Comparison of ENCODE assay signal across 16 cellular contexts in genomic region chr6:169923468-169924464, GRCh38.
A peak's percentile ranks its signal among the peaks of the same experiment; 100 is the strongest.
DNase-seq lines count a peak whose midpoint lies in the region; ATAC-seq, FAIRE-seq and TF ChIP-seq lines count a peak whose summit lies in the region.
"Had no signal": no experiment of that assay in that cellular context is flagged by ENCODE, and none has a peak within 500 bp of the region (broad histone marks: within the 10 kb centered on the region; RNA-seq: fewer than 3 reads in every experiment).

No MANE protein-coding gene starts in this region.

- no peak for TF ChIP-seq POLR2A in K562 (conservative IDR thresholded peaks at IDR 0.05)

- H3K14ac ChIP-seq in neuronal stem cell (ENCODE audit: low read length), result no peak overlapping the region

- H3K27me3 Mint-ChIP-seq in natural killer cell (ENCODE audit: low read depth in 2 of 2) (peaks cover 7 to 11% of the 10 kb centered on the region in 2 donors), chondrocyte (ENCODE audit: low read depth) (peaks cover 10% of the 10 kb centered on the region)
- peaks cover 9 to 19% of the 10 kb centered on the region in 2 donors for H3K27me3 Mint-ChIP-seq in natural killer cell treated with Interleukin-12 subunit alpha and Interleukin-12 subunit beta and Interleukin-15 and Interleukin-18, amount 100 ng/mL, for 72 hours

- H3K27me3 ChIP-seq in K562 (ENCODE audit: control insufficient read depth in 2 of 2, insufficient read depth in 2 of 2, low read length in 2 of 2), result peaks cover 0 to 25% of the 10 kb centered on the region in 2 experiments; a peak in 4 of 5 replicates
- H3K27me3 ChIP-seq in neuronal stem cell (ENCODE audit: control insufficient read depth in 3 of 3, insufficient read depth in 3 of 3, low read depth in 1 of 3, low read length in 3 of 3), result no peaks in the 10 kb centered on the region

- H3K9me3 ChIP-seq in K562 (replicated peaks; ENCODE audit: control insufficient read depth, insufficient read depth, low read depth, low read length) (peaks cover 5% of the 10 kb centered on the region), neuronal stem cell (replicated peaks in 1 of 2; ENCODE audit: control insufficient read depth in 2 of 2, insufficient read depth in 1 of 2, low read depth in 1 of 2, low read length in 2 of 2) (peaks cover 0 to 3% of the 10 kb centered on the region in 2 donors)
- H3K9me3 ChIP-seq: Caco-2 had no signal

- H3K4me3 ChIP-seq in K562, result no peak overlapping the region
- peak overlapping the region in 1 of 2 donors; percentile 28 for H3K4me3 ChIP-seq in neuronal stem cell (ENCODE audit: low read length in 2 of 2)
- H3K4me3 ChIP-seq: GM23338 had no signal

- no peak overlapping the region for H3K27ac ChIP-seq in K562 (ENCODE audit: extremely low read depth, low read depth, low read length)
- no peak overlapping the region for H3K27ac ChIP-seq in neuronal stem cell (replicated peaks; ENCODE audit: low read length)

- no peaks in the 10 kb centered on the region for H3K79me1 ChIP-seq in neuronal stem cell (ENCODE audit: low read depth, low read length)

- BruUV-seq in K562 (replicated peaks; lab: Mats Ljungman, UMichigan), result no TSS peak

- H3K4me1 Mint-ChIP-seq in natural killer cell, result peaks cover 0 to 5% of the 10 kb centered on the region in 2 donors
- peaks cover 0 to 9% of the 10 kb centered on the region in 2 donors for H3K4me1 Mint-ChIP-seq in natural killer cell treated with Interleukin-12 subunit alpha and Interleukin-12 subunit beta and Interleukin-15 and Interleukin-18, amount 100 ng/mL, for 72 hours (ENCODE audit: low read depth in 2 of 2)
- no peaks in the 10 kb centered on the region for H3K4me1 Mint-ChIP-seq in chondrocyte (ENCODE audit: low read depth)
- H3K4me1 Mint-ChIP-seq: GM23338, H9 had no signal

- no peak overlapping the region for H3K27ac Mint-ChIP-seq in natural killer cell
- no peak overlapping the region for H3K27ac Mint-ChIP-seq in natural killer cell treated with Interleukin-12 subunit alpha and Interleukin-12 subunit beta and Interleukin-15 and Interleukin-18, amount 100 ng/mL, for 72 hours
- H3K27ac Mint-ChIP-seq in chondrocyte (ENCODE audit: unreplicated experiment), result no peak overlapping the region
- H3K27ac Mint-ChIP-seq: CD14-positive monocyte; CD8-positive, alpha-beta memory T cell; GM23338; H9; HFFc6 had no signal

- CTCF ChIA-PET in K562 (lab: Yijun Ruan, JAX; ENCODE audit: low intra/inter-chr PET ratio), result no interaction called here

- FAIRE-seq in K562 (lab: Jason Lieb, UNC), result no peak
- FAIRE-seq in frontal cortex (lab: Jason Lieb, UNC), result no peak
- FAIRE-seq: A204.1, GM18507 had no signal

- no peaks in the 10 kb centered on the region for H3K79me2 ChIP-seq in K562 (ENCODE audit: control insufficient read depth, insufficient read depth, low read length)

- POLR2A ChIA-PET in K562 (lab: Yijun Ruan, JAX), result no interaction called here

- no peak overlapping the region for H3K18ac ChIP-seq in neuronal stem cell (ENCODE audit: low read length)

- intact Hi-C loops in natural killer cell (cut with micrococcal nuclease), result no loop called here
- intact Hi-C loops in K562 (cut with micrococcal nuclease), result no loop called here

- no peak overlapping the region for H4K91ac ChIP-seq in neuronal stem cell (ENCODE audit: low read depth, low read length, poor library complexity)

- H2BK120ac ChIP-seq in neuronal stem cell (ENCODE audit: low read depth, low read length), result no peak overlapping the region

- TF ChIP-seq EP300 in K562 (IDR thresholded peaks at IDR 0.05; ENCODE audit: low read length), result no peak

- in situ Hi-C loops in K562 (cut with MboI), result no loop called here

- H3K9me3 Mint-ChIP-seq in natural killer cell, result peaks cover 0 to 1% of the 10 kb centered on the region in 2 donors
- peaks cover 2% of the 10 kb centered on the region for H3K9me3 Mint-ChIP-seq in natural killer cell treated with Interleukin-12 subunit alpha and Interleukin-12 subunit beta and Interleukin-15 and Interleukin-18, amount 100 ng/mL, for 72 hours
- no peaks in the 10 kb centered on the region for H3K9me3 Mint-ChIP-seq in chondrocyte (ENCODE audit: low read depth)
- H3K9me3 Mint-ChIP-seq: CD8-positive, alpha-beta memory T cell; GM23338 had no signal

- H2BK15ac ChIP-seq in neuronal stem cell (ENCODE audit: low read length), result no peak overlapping the region

- no peak for TF ChIP-seq CTCF in natural killer cell (IDR thresholded peaks at IDR 0.05)
- no peak for TF ChIP-seq CTCF in K562 (IDR thresholded peaks at IDR 0.05 in 2 of 3, conservative IDR thresholded peaks at IDR 0.05 in 1 of 3; ENCODE audit: insufficient read depth in 2 of 3, low read depth in 1 of 3, low read length in 3 of 3)
- TF ChIP-seq CTCF in chondrocyte (IDR thresholded peaks at IDR 0.05), result no peak

- no peaks in the 10 kb centered on the region for H3K9me1 ChIP-seq in K562 (ENCODE audit: control insufficient read depth, insufficient read depth, low read length)

- H3K4me3 Mint-ChIP-seq in natural killer cell (no peak overlapping the region), chondrocyte (ENCODE audit: unreplicated experiment) (no peak overlapping the region)
- H3K4me3 Mint-ChIP-seq in natural killer cell treated with Interleukin-12 subunit alpha and Interleukin-12 subunit beta and Interleukin-15 and Interleukin-18, amount 100 ng/mL, for 72 hours, result no peak overlapping the region
- H3K4me3 Mint-ChIP-seq: CD14-positive monocyte; CD8-positive, alpha-beta memory T cell; GM23338; H9; HFFc6 had no signal

- H3K4ac ChIP-seq in neuronal stem cell (ENCODE audit: low read length), result no peak overlapping the region

- no peak overlapping the region for H2AFZ ChIP-seq in K562 (ENCODE audit: low read depth, low read length)
- H2AFZ ChIP-seq in neuronal stem cell (ENCODE audit: low read length), result no peak overlapping the region
- H2AFZ ChIP-seq: GM23338 had no signal

- no peak overlapping the region for H2BK5ac ChIP-seq in neuronal stem cell (ENCODE audit: low read length)

- no peak overlapping the region for H3K23ac ChIP-seq in neuronal stem cell (ENCODE audit: low read depth, low read length, poor library complexity)

- TF ChIP-seq RAD21 in K562 (CRISPR knock-in tag; conservative IDR thresholded peaks at IDR 0.05 in 1 of 2, IDR thresholded peaks at IDR 0.05 in 1 of 2), result no peak

- H3K4me1 ChIP-seq in K562 (replicated peaks in 1 of 2; ENCODE audit: control insufficient read depth in 2 of 2, insufficient read depth in 2 of 2, low read length in 2 of 2), result peaks cover 0 to 7% of the 10 kb centered on the region in 2 experiments; a peak in 3 of 5 replicates
- H3K4me1 ChIP-seq in neuronal stem cell (ENCODE audit: control insufficient read depth in 2 of 2, insufficient read depth in 1 of 2, low read depth in 1 of 2, low read length in 2 of 2), result peaks cover 2 to 9% of the 10 kb centered on the region in 2 donors
- H3K4me1 ChIP-seq: Caco-2 had no signal

- 4% methylated on average over 6 of the region's 6 CpGs for WGBS in K562 (ENCODE audit: insufficient coverage, low coverage, missing lambda C conversion rate)
- 100% methylated on average over 2 of the region's 6 CpGs; no CpG with 5 or more reads in 1 of the 2 donors for WGBS in neuronal stem cell (ENCODE audit: extremely low coverage in 2 of 2, insufficient read length in 2 of 2, insufficient replicate concordance in 1 of 2), 2 donors

- H3K9ac ChIP-seq in K562 (ENCODE audit: insufficient read depth in 1 of 2, low read depth in 2 of 2, low read length in 2 of 2), result no peak overlapping the region
- peak overlapping the region; percentile 13 for H3K9ac ChIP-seq in neuronal stem cell (ENCODE audit: low read depth, low read length, poor library complexity)

- no peak overlapping the region for H4K8ac ChIP-seq in neuronal stem cell (ENCODE audit: low read depth, low read length)

- H2BK12ac ChIP-seq in neuronal stem cell (ENCODE audit: low read length), result no peak overlapping the region

- DNase-seq in natural killer cell (no peak), K562 (ENCODE audit: extremely low read depth in 1 of 4, low spot score in 3 of 4) (no peak), neuronal stem cell (ENCODE audit: low spot score) (no peak), frontal cortex (ENCODE audit: low spot score in 2 of 2) (no peak), DMS53 treated with DMSO at 0.1 percent for 48 hours (lab: John Stamatoyannopoulos, UW; ENCODE audit: unreplicated experiment) (no peak), chondrocyte (ENCODE audit: low spot score) (no peak)
- no peak for DNase-seq in natural killer cell treated with Interleukin-12 subunit alpha and Interleukin-12 subunit beta and Interleukin-15 and Interleukin-18, amount 100 ng/mL, for 72 hours (ENCODE audit: low spot score)
- DNase-seq: Caco-2; CD8-positive, alpha-beta memory T cell; GF-D8; H9; HFFc6 had no signal

- H3K4me2 ChIP-seq in K562 (ENCODE audit: insufficient read depth, low read length) (no peak overlapping the region), neuronal stem cell (ENCODE audit: insufficient read depth, low read length, poor library complexity, severe bottlenecking) (no peak overlapping the region)
- H3K4me2 ChIP-seq: GM23338 had no signal

- H4K20me1 ChIP-seq in K562 (replicated peaks; ENCODE audit: control insufficient read depth, insufficient read depth, low read length), result no peaks in the 10 kb centered on the region

- H3K36me3 Mint-ChIP-seq in natural killer cell (no peaks in the 10 kb centered on the region), chondrocyte (ENCODE audit: low read depth) (no peaks in the 10 kb centered on the region)
- H3K36me3 Mint-ChIP-seq in natural killer cell treated with Interleukin-12 subunit alpha and Interleukin-12 subunit beta and Interleukin-15 and Interleukin-18, amount 100 ng/mL, for 72 hours, result no peaks in the 10 kb centered on the region
- H3K36me3 Mint-ChIP-seq: CD14-positive monocyte; CD8-positive, alpha-beta memory T cell had no signal

- ATAC-seq in natural killer cell (peak in 2 of 3 donors; percentile 21 to 34), K562 (no peak)
- no peak for ATAC-seq in natural killer cell treated with Interleukin-12 subunit alpha and Interleukin-12 subunit beta and Interleukin-15 and Interleukin-18, amount 100 ng/mL, for 72 hours
- ATAC-seq: GM23338 had no signal

- H3K36me3 ChIP-seq in K562 (ENCODE audit: control insufficient read depth, insufficient read depth, low read length) (no peaks in the 10 kb centered on the region), neuronal stem cell (replicated peaks in 1 of 2; ENCODE audit: control insufficient read depth in 2 of 2, insufficient read depth in 2 of 2, low read length in 2 of 2) (no peaks in the 10 kb centered on the region)

- no peak overlapping the region for H2AK5ac ChIP-seq in neuronal stem cell (ENCODE audit: low read depth, low read length)

TF ChIP-seq in K562, 482 proteins besides CTCF, POLR2A, EP300 and RAD21 (continues in another document):
- TF ChIP-seq ATF3 (IDR thresholded peaks at IDR 0.05) (peak; percentile 31; the same call in 1 of the 2 replicates), ATF3 (CRISPR knock-in tag; conservative IDR thresholded peaks at IDR 0.05) (no peak), TSC22D4 (tag; IDR thresholded peaks at IDR 0.05) (peak; percentile 30; the same call in 1 of the 2 replicates)

Comparison
In these comparisons a context has a peak if more than half of its experiments do, and no peak if none do; other contexts are left out.
1. ATAC-seq: peak in natural killer cell (2 of 3); none in natural killer cell treated with Interleukin-12 subunit alpha and Interleukin-12 subunit beta and Interleukin-15 and Interleukin-18, amount 100 ng/mL, for 72 hours (0 of 2) and K562 (single experiment).